8 cellular contexts compared by ENCODE assay signal in genomic region chr1:8397511-8397910, GRCh38.
DNase-seq lines count a peak whose midpoint lies in the region; ATAC-seq, FAIRE-seq and TF ChIP-seq lines count a peak whose summit lies in the region.

No MANE protein-coding gene starts in this region.

- CTCF ChIA-PET in activated B cell treated with CpG ODN at 0.5 μM for 24 hours (lab: Charles Lee): interaction anchor here (3.4 kb wide), 1 partner anchor 12 kb away, joined by 12 read pairs; no protein-coding TSS in a partner anchor

- H3K9me3 ChIP-seq in left lung: no peaks in the 10 kb centered on the region

- POLR2A ChIA-PET in activated B cell treated with CpG ODN at 0.5 μM for 24 hours (lab: Charles Lee): interaction anchor here (1.0 to 1.6 kb wide), 5 partner anchors 10 to 305 kb away, joined by 3 to 6 read pairs (median 3); no protein-coding TSS in a partner anchor

- intact Hi-C loops in activated B cell treated with CpG ODN at 0.5 μM for 24 hours (cut with micrococcal nuclease): no loop called here
- intact Hi-C loops in left lung (cut with DNase I): no loop called here

- peaks cover 35% of the 10 kb centered on the region for H3K36me3 Mint-ChIP-seq in activated B cell treated with CpG ODN at 0.5 μM for 24 hours (ENCODE audit: low read depth)

- no peaks in the 10 kb centered on the region for H3K27me3 Mint-ChIP-seq in activated B cell treated with CpG ODN at 0.5 μM for 24 hours

- TF ChIP-seq CTCF in activated B cell treated with CpG ODN at 0.5 μM for 24 hours (IDR thresholded peaks at IDR 0.05) (no peak), left lung (IDR thresholded peaks at IDR 0.05) (no peak)

- peak overlapping the region in 1 of 2 donors; percentile 85 for H3K27ac ChIP-seq in left lung

- peak; percentile 34 for ATAC-seq in HG02981 (IDR thresholded peaks at IDR 0.05; ENCODE audit: unreplicated experiment)
- ATAC-seq in activated B cell treated with CpG ODN at 0.5 μM for 24 hours (ENCODE audit: low read depth): peak; percentile 49
- peak; percentile 44 for ATAC-seq in left lung

- H3K27ac Mint-ChIP-seq in activated B cell treated with CpG ODN at 0.5 μM for 24 hours: peak overlapping the region; percentile 82

- peaks cover 67% of the 10 kb centered on the region for H3K4me1 Mint-ChIP-seq in activated B cell treated with CpG ODN at 0.5 μM for 24 hours

- no peaks in the 10 kb centered on the region for H3K27me3 ChIP-seq in left lung

- DNase-seq in GM18507 (ENCODE audit: extremely low spot score, insufficient read length, low read depth) (peak; percentile 26), activated B cell treated with CpG ODN at 0.5 μM for 24 hours (no peak), left lung (no peak), ureter (ENCODE audit: low spot score) (peak; percentile 41), superior temporal gyrus (ENCODE audit: extremely low spot score) (no peak), AG08396 (ENCODE audit: low spot score) (no peak), NCI-H524 (lab: John Stamatoyannopoulos, UW) (no peak)

- no peaks in the 10 kb centered on the region for H3K9me3 Mint-ChIP-seq in activated B cell treated with CpG ODN at 0.5 μM for 24 hours

- peak overlapping the region; percentile 19 for H3K4me3 Mint-ChIP-seq in activated B cell treated with CpG ODN at 0.5 μM for 24 hours

- no peak overlapping the region for H3K4me3 ChIP-seq in left lung

- peak; percentile 78 for FAIRE-seq in GM18507 (lab: Jason Lieb, UNC)

- H3K36me3 ChIP-seq in left lung: peaks cover 0 to 17% of the 10 kb centered on the region in 2 donors

- H3K4me1 ChIP-seq in left lung: peaks cover 29 to 47% of the 10 kb centered on the region in 2 donors

Comparison
In these comparisons a context has a peak if more than half of its experiments do, and no peak if none do; other contexts are left out.
1. DNase-seq: peak in GM18507 (single experiment) and ureter (single experiment); none in activated B cell treated with CpG ODN at 0.5 μM for 24 hours (single experiment), left lung (0 of 2), superior temporal gyrus (single experiment), AG08396 (single experiment) and NCI-H524 (0 of 2).
2. Peak in every context shown above with its lines, with median percentiles within 50 percentile points of each other: ATAC-seq.